In the genomic region with DNA sequence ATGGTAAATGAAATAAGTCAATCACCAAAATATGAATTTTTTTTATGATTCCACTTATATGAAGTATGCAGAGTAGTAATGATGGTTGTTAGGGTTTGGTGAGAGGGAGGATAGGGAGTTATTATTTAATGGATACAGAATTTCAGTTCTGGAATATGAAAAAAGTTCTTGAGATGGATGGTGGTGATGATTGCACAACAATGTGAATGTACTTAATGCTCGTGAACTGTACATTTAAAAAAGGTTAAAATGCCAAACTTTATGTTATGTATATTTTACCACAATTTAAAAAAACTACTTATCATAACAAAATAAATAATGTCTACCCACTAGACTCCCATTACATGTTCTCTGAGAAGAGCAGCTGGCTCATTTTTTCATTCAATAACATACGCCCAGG, we compare ENCODE assay signal across 29 cellular contexts. TPM values are rescaled to one million over a fixed set of nuclear protein-coding genes. Genes with fewer than 3 reads are reported as not detected.
"Had no signal": no experiment of that assay in that cellular context is flagged by ENCODE, and none has a peak within 500 bp of the region (broad histone marks: within the 10 kb centered on the region; RNA-seq: fewer than 3 reads in every experiment).

No MANE protein-coding gene starts in this region.

- H3K4me3 ChIP-seq: coronary artery, dorsolateral prefrontal cortex had no signal

- DNase-seq: activated CD4-positive, alpha-beta memory T cell treated with anti-CD3 and anti-CD28 coated beads for 36 hours; activated CD4-positive, alpha-beta T cell treated with anti-CD3 and anti-CD28 coated beads for 36 hours; activated CD4-positive, alpha-beta T cell treated with anti-CD3 and anti-CD28 coated beads, Interleukin-2, amount 10 ng/mL, durations not matched to agents 24 days and 14 days; activated CD4-positive, CD25-positive, alpha-beta regulatory T cell; activated CD4-positive, CD25-positive, alpha-beta regulatory T cell treated with anti-CD3 and anti-CD28 coated beads, Interleukin-2, amount 50 U/mL, for 72 hours; activated CD8-positive, alpha-beta memory T cell treated with anti-CD3 and anti-CD28 coated beads, Interleukin-2, amount 10 ng/mL, durations not matched to agents 7 days and 5 days; activated CD8-positive, alpha-beta memory T cell treated with anti-CD3 and anti-CD28 coated beads, Interleukin-2, amount 50 U/mL, for 4 hours; activated CD8-positive, alpha-beta T cell treated with anti-CD3 and anti-CD28 coated beads, Interleukin-2, amount 10 ng/mL, durations not matched to agents 7 days and 5 days; activated gamma-delta T cell; activated naive CD4-positive, alpha-beta T cell; activated naive CD4-positive, alpha-beta T cell treated with anti-CD3 and anti-CD28 coated beads, Interleukin-2, amount 10 ng/mL, durations not matched to agents 7 days and 5 days; activated naive CD8-positive, alpha-beta T cell treated with anti-CD3 and anti-CD28 coated beads, Interleukin-2, amount 10 ng/mL, durations not matched to agents 7 days and 5 days; activated T-cell treated with anti-CD3 and anti-CD28 coated beads, Interleukin-2, amount 50 U/mL, for 24 hours; activated T-cell treated with anti-CD3 and anti-CD28 coated beads, Interleukin-2, amount 50 U/mL, for 72 hours; anterior cingulate cortex; brain microvascular endothelial cell; dorsolateral prefrontal cortex; effector memory CD8-positive, alpha-beta T cell; foreskin fibroblast; head of caudate nucleus; T-helper 1 cell; T-helper 2 cell had no signal

- ATAC-seq: activated CD4-positive, alpha-beta T cell treated with anti-CD3 and anti-CD28 coated beads for 36 hours; activated CD8-positive, alpha-beta memory T cell treated with anti-CD3 and anti-CD28 coated beads, Interleukin-2, amount 10 ng/mL, durations not matched to agents 7 days and 5 days; activated CD8-positive, alpha-beta T cell treated with anti-CD3 and anti-CD28 coated beads, Interleukin-2, amount 10 ng/mL, durations not matched to agents 7 days and 5 days; activated naive CD4-positive, alpha-beta T cell treated with anti-CD3 and anti-CD28 coated beads, Interleukin-2, amount 50 U/mL, for 72 hours; activated T-cell treated with anti-CD3 and anti-CD28 coated beads, Interleukin-2, amount 50 U/mL, for 72 hours; effector memory CD8-positive, alpha-beta T cell; esophagus mucosa had no signal

- FAIRE-seq: astrocyte, bronchial epithelial cell, endometrium, frontal cortex had no signal

- H3K27ac ChIP-seq: brain microvascular endothelial cell, coronary artery, dorsolateral prefrontal cortex had no signal

- H3K27me3 ChIP-seq: brain microvascular endothelial cell, dorsolateral prefrontal cortex had no signal

RNA-seq across cellular contexts. Expression of a gene that starts 55.4 kb away (rescaled TPM):
- total RNA-seq: activated CD8-positive, alpha-beta T cell treated with anti-CD3 and anti-CD28 coated beads, Interleukin-2, amount 10 ng/mL, durations not matched to agents 7 days and 5 days; activated naive CD8-positive, alpha-beta T cell treated with anti-CD3 and anti-CD28 coated beads, Interleukin-2, amount 10 ng/mL, durations not matched to agents 7 days and 5 days had no signal
